In genomic region chr5:16679198-16679597, GRCh38 we compare ENCODE assay signal across 3 cellular contexts.
TF ChIP-seq lines count a peak whose summit lies in the region.

No MANE protein-coding gene starts in this region.

TF ChIP-seq in A549, 52 proteins besides CTCF, POLR2A, EP300 and RAD21:
- TF ChIP-seq RFX5 (IDR thresholded peaks at IDR 0.05) (no peak), MAFK (IDR thresholded peaks at IDR 0.05; ENCODE audit: partially characterized antibody) (peak; percentile 69), EHMT2 (IDR thresholded peaks at IDR 0.05; ENCODE audit: low read depth) (no peak), NFE2L2 (conservative IDR thresholded peaks at IDR 0.05; ENCODE audit: low read length) (peak; percentile 87)
- TF ChIP-seq, protein P1, sequence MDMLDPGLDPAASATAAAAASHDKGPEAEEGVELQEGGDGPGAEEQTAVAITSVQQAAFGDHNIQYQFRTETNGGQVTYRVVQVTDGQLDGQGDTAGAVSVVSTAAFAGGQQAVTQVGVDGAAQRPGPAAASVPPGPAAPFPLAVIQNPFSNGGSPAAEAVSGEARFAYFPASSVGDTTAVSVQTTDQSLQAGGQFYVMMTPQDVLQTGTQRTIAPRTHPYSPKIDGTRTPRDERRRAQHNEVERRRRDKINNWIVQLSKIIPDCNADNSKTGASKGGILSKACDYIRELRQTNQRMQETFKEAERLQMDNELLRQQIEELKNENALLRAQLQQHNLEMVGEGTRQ (IDR thresholded peaks at IDR 0.05): no peak

TF ChIP-seq in IMR-90, 13 proteins besides CTCF, POLR2A, EP300 and RAD21:
- TF ChIP-seq RCOR1 (IDR thresholded peaks at IDR 0.05; ENCODE audit: insufficient replicate concordance, low read length) (no peak), MXI1 (IDR thresholded peaks at IDR 0.05; ENCODE audit: borderline replicate concordance, low read depth, low read length) (no peak), NFE2L2 (IDR thresholded peaks at IDR 0.05; ENCODE audit: low read depth, low read length) (peak; percentile 88), CEBPB (IDR thresholded peaks at IDR 0.05; ENCODE audit: low read depth, low read length) (no peak)

TF ChIP-seq in K562, 482 proteins besides CTCF, POLR2A, EP300 and RAD21:
- TF ChIP-seq NFE2 (IDR thresholded peaks at IDR 0.05; ENCODE audit: low read depth) (0 out of 2 replicates have a peak, but pooled peaks have one; percentile 25), MAFG (tag; conservative IDR thresholded peaks at IDR 0.05) (peak; percentile 27; the same call in 1 of the 2 replicates), GTF2E2 (tag; IDR thresholded peaks at IDR 0.05) (no peak)
TF ChIP-seq in K562: peak in this region for 2.
